In the genomic region with DNA sequence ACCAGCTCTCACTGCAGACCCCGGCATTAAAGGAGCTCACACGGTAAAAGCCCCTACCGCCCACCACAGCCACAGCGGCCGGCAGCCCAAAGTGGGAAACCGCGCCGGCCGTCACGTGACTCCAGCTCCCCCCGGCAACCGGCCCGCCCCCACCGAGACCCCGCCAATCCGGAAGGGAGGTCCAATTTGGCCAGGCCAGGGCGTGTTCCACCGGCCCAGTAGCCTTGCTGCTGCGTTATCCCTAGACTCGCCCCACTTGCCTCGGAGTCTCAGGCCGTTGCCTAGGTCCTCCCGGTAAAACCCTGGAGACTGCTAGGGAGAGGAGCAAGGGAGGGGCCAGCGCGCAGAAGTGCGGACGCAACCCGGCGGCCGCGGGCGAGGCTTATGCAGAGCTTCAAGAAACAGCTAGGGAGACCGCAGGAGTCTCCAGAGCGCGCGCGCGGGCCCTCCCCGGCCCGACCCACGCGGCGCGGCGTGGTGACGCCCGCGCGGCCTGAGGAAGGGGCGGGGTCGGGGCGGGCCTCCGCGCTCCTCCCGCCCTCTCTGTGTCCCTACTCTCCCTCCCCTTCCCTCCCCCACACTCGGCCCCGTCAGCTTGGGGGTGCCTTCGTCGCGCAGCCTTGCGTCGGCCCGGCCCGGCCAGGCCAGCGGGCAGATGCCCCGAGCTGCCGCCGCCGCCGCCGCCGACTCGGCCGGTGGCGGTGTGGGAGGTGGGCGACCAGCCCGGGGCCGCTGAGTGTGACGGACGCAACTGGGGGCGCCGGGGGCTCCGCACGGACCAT, we compare ENCODE assay signal across 1 cellular context.
A peak's percentile ranks its signal among the peaks of the same experiment; 100 is the strongest.
TF ChIP-seq lines count a peak whose summit lies in the region.

A gene with protein sequence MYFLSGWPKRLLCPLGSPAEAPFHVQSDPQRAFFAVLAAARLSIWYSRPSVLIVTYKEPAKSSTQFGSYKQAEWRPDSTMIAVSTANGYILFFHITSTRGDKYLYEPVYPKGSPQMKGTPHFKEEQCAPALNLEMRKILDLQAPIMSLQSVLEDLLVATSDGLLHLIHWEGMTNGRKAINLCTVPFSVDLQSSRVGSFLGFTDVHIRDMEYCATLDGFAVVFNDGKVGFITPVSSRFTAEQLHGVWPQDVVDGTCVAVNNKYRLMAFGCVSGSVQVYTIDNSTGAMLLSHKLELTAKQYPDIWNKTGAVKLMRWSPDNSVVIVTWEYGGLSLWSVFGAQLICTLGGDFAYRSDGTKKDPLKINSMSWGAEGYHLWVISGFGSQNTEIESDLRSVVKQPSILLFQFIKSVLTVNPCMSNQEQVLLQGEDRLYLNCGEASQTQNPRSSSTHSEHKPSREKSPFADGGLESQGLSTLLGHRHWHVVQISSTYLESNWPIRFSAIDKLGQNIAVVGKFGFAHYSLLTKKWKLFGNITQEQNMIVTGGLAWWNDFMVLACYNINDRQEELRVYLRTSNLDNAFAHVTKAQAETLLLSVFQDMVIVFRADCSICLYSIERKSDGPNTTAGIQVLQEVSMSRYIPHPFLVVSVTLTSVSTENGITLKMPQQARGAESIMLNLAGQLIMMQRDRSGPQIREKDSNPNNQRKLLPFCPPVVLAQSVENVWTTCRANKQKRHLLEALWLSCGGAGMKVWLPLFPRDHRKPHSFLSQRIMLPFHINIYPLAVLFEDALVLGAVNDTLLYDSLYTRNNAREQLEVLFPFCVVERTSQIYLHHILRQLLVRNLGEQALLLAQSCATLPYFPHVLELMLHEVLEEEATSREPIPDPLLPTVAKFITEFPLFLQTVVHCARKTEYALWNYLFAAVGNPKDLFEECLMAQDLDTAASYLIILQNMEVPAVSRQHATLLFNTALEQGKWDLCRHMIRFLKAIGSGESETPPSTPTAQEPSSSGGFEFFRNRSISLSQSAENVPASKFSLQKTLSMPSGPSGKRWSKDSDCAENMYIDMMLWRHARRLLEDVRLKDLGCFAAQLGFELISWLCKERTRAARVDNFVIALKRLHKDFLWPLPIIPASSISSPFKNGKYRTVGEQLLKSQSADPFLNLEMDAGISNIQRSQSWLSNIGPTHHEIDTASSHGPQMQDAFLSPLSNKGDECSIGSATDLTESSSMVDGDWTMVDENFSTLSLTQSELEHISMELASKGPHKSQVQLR (N-terminal part only) (plus strand): TSS at position 578 of the 782 bp plus-strand sequence. CDS start 203 bp downstream, at position 781.

TF ChIP-seq in K562, 482 proteins besides CTCF, POLR2A, EP300 and RAD21 (continued from another document and continues in another):
- TF ChIP-seq, protein P1, sequence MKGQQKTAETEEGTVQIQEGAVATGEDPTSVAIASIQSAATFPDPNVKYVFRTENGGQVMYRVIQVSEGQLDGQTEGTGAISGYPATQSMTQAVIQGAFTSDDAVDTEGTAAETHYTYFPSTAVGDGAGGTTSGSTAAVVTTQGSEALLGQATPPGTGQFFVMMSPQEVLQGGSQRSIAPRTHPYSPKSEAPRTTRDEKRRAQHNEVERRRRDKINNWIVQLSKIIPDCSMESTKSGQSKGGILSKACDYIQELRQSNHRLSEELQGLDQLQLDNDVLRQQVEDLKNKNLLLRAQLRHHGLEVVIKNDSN (CRISPR knock-in tag; IDR thresholded peaks at IDR 0.05): peak; percentile 80
- TF ChIP-seq HDGF (IDR thresholded peaks at IDR 0.05) (no peak), ATF1 (CRISPR knock-in tag; IDR thresholded peaks at IDR 0.05) (peak; percentile 61; the same call in 1 of the 2 replicates), ATF1 (tag; IDR thresholded peaks at IDR 0.05) (peak; percentile 79), U2AF1 (optimal IDR thresholded peaks at IDR 0.05; ENCODE audit: low read depth, low read length) (no peak), ZNF436 (CRISPR knock-in tag; IDR thresholded peaks at IDR 0.05) (no peak), NFYB (IDR thresholded peaks at IDR 0.05; ENCODE audit: extremely low read depth, insufficient read length) (no peak), NCOA1 (IDR thresholded peaks at IDR 0.05; ENCODE audit: low read depth) (no peak), ZBTB1 (CRISPR knock-in tag; IDR thresholded peaks at IDR 0.05; ENCODE audit: borderline replicate concordance, low read depth) (no peak), SETDB1 (IDR thresholded peaks at IDR 0.05; ENCODE audit: low read length) (no peak), DACH1 (IDR thresholded peaks at IDR 0.05; ENCODE audit: partially characterized antibody) (no peak), SUPT5H (IDR thresholded peaks at IDR 0.05) (peak; percentile 78), RB1 (IDR thresholded peaks at IDR 0.05; ENCODE audit: low read depth) (peak; percentile 31; the same call in 1 of the 2 replicates), XRCC5 (IDR thresholded peaks at IDR 0.05; ENCODE audit: low read depth, low read length) (no peak), CREB1 (IDR thresholded peaks at IDR 0.05) (peak; percentile 93), CREB1 (CRISPR knock-in tag; IDR thresholded peaks at IDR 0.05) (peak; percentile 80), PHB2 (IDR thresholded peaks at IDR 0.05; ENCODE audit: low read depth) (no peak), MTA3 (IDR thresholded peaks at IDR 0.05; ENCODE audit: borderline replicate concordance) (0 out of 2 replicates have a peak, but pooled peaks have one; percentile 33), BDP1 (IDR thresholded peaks at IDR 0.05; ENCODE audit: insufficient read depth, insufficient read length) (no peak), JUND (IDR thresholded peaks at IDR 0.05; ENCODE audit: borderline replicate concordance, low read depth, low read length) (no peak; the same call in 1 of the 2 replicates), JUND (tag; IDR thresholded peaks at IDR 0.05; ENCODE audit: borderline replicate concordance, low read depth, low read length) (no peak)
- TF ChIP-seq, protein P2, sequence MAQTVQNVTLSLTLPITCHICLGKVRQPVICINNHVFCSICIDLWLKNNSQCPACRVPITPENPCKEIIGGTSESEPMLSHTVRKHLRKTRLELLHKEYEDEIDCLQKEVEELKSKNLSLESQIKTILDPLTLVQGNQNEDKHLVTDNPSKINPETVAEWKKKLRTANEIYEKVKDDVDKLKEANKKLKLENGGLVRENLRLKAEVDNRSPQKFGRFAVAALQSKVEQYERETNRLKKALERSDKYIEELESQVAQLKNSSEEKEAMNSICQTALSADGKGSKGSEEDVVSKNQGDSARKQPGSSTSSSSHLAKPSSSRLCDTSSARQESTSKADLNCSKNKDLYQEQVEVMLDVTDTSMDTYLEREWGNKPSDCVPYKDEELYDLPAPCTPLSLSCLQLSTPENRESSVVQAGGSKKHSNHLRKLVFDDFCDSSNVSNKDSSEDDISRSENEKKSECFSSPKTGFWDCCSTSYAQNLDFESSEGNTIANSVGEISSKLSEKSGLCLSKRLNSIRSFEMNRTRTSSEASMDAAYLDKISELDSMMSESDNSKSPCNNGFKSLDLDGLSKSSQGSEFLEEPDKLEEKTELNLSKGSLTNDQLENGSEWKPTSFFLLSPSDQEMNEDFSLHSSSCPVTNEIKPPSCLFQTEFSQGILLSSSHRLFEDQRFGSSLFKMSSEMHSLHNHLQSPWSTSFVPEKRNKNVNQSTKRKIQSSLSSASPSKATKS (CRISPR knock-in tag; IDR thresholded peaks at IDR 0.05): no peak
- TF ChIP-seq, protein P3, sequence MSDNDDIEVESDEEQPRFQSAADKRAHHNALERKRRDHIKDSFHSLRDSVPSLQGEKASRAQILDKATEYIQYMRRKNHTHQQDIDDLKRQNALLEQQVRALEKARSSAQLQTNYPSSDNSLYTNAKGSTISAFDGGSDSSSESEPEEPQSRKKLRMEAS (CRISPR knock-in tag; IDR thresholded peaks at IDR 0.05): peak; percentile 37; the same call in 1 of the 2 replicates
- TF ChIP-seq, protein P4, sequence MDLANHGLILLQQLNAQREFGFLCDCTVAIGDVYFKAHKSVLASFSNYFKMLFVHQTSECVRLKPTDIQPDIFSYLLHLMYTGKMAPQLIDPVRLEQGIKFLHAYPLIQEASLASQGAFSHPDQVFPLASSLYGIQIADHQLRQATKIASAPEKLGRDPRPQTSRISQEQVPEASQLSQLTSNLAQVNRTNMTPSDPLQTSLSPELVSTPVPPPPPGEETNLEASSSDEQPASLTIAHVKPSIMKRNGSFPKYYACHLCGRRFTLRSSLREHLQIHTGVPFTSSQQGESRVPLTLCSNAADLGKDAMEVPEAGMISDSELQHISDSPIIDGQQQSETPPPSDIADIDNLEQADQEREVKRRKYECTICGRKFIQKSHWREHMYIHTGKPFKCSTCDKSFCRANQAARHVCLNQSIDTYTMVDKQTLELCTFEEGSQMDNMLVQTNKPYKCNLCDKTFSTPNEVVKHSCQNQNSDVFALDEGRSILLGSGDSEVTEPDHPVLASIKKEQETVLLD (IDR thresholded peaks at IDR 0.05): no peak
- TF ChIP-seq, protein P5, sequence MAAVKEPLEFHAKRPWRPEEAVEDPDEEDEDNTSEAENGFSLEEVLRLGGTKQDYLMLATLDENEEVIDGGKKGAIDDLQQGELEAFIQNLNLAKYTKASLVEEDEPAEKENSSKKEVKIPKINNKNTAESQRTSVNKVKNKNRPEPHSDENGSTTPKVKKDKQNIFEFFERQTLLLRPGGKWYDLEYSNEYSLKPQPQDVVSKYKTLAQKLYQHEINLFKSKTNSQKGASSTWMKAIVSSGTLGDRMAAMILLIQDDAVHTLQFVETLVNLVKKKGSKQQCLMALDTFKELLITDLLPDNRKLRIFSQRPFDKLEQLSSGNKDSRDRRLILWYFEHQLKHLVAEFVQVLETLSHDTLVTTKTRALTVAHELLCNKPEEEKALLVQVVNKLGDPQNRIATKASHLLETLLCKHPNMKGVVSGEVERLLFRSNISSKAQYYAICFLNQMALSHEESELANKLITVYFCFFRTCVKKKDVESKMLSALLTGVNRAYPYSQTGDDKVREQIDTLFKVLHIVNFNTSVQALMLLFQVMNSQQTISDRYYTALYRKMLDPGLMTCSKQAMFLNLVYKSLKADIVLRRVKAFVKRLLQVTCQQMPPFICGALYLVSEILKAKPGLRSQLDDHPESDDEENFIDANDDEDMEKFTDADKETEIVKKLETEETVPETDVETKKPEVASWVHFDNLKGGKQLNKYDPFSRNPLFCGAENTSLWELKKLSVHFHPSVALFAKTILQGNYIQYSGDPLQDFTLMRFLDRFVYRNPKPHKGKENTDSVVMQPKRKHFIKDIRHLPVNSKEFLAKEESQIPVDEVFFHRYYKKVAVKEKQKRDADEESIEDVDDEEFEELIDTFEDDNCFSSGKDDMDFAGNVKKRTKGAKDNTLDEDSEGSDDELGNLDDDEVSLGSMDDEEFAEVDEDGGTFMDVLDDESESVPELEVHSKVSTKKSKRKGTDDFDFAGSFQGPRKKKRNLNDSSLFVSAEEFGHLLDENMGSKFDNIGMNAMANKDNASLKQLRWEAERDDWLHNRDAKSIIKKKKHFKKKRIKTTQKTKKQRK (IDR thresholded peaks at IDR 0.05; ENCODE audit: borderline replicate concordance, low read depth, low read length): no peak
- TF ChIP-seq, protein P6, sequence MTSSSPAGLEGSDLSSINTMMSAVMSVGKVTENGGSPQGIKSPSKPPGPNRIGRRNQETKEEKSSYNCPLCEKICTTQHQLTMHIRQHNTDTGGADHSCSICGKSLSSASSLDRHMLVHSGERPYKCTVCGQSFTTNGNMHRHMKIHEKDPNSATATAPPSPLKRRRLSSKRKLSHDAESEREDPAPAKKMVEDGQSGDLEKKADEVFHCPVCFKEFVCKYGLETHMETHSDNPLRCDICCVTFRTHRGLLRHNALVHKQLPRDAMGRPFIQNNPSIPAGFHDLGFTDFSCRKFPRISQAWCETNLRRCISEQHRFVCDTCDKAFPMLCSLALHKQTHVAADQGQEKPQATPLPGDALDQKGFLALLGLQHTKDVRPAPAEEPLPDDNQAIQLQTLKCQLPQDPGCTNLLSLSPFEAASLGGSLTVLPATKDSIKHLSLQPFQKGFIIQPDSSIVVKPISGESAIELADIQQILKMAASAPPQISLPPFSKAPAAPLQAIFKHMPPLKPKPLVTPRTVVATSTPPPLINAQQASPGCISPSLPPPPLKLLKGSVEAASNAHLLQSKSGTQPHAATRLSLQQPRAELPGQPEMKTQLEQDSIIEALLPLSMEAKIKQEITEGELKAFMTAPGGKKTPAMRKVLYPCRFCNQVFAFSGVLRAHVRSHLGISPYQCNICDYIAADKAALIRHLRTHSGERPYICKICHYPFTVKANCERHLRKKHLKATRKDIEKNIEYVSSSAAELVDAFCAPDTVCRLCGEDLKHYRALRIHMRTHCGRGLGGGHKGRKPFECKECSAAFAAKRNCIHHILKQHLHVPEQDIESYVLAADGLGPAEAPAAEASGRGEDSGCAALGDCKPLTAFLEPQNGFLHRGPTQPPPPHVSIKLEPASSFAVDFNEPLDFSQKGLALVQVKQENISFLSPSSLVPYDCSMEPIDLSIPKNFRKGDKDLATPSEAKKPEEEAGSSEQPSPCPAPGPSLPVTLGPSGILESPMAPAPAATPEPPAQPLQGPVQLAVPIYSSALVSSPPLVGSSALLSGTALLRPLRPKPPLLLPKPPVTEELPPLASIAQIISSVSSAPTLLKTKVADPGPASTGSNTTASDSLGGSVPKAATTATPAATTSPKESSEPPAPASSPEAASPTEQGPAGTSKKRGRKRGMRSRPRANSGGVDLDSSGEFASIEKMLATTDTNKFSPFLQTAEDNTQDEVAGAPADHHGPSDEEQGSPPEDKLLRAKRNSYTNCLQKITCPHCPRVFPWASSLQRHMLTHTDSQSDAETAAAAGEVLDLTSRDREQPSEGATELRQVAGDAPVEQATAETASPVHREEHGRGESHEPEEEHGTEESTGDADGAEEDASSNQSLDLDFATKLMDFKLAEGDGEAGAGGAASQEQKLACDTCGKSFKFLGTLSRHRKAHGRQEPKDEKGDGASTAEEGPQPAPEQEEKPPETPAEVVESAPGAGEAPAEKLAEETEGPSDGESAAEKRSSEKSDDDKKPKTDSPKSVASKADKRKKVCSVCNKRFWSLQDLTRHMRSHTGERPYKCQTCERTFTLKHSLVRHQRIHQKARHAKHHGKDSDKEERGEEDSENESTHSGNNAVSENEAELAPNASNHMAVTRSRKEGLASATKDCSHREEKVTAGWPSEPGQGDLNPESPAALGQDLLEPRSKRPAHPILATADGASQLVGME (CRISPR knock-in tag; IDR thresholded peaks at IDR 0.05): 0 out of 2 replicates have a peak, but pooled peaks have one; percentile 27
- TF ChIP-seq, protein P7, sequence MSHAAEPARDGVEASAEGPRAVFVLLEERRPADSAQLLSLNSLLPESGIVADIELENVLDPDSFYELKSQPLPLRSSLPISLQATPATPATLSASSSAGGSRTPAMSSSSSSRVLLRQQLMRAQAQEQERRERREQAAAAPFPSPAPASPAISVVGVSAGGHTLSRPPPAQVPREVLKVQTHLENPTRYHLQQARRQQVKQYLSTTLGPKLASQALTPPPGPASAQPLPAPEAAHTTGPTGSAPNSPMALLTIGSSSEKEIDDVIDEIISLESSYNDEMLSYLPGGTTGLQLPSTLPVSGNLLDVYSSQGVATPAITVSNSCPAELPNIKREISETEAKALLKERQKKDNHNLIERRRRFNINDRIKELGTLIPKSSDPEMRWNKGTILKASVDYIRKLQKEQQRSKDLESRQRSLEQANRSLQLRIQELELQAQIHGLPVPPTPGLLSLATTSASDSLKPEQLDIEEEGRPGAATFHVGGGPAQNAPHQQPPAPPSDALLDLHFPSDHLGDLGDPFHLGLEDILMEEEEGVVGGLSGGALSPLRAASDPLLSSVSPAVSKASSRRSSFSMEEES (CRISPR knock-in tag; IDR thresholded peaks at IDR 0.05): peak; percentile 96
- TF ChIP-seq, protein P8, sequence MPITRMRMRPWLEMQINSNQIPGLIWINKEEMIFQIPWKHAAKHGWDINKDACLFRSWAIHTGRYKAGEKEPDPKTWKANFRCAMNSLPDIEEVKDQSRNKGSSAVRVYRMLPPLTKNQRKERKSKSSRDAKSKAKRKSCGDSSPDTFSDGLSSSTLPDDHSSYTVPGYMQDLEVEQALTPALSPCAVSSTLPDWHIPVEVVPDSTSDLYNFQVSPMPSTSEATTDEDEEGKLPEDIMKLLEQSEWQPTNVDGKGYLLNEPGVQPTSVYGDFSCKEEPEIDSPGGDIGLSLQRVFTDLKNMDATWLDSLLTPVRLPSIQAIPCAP (CRISPR knock-in tag; IDR thresholded peaks at IDR 0.05; ENCODE audit: borderline replicate concordance): no peak
